Comparison of ENCODE assay signal across 1 cellular context in the genomic region with DNA sequence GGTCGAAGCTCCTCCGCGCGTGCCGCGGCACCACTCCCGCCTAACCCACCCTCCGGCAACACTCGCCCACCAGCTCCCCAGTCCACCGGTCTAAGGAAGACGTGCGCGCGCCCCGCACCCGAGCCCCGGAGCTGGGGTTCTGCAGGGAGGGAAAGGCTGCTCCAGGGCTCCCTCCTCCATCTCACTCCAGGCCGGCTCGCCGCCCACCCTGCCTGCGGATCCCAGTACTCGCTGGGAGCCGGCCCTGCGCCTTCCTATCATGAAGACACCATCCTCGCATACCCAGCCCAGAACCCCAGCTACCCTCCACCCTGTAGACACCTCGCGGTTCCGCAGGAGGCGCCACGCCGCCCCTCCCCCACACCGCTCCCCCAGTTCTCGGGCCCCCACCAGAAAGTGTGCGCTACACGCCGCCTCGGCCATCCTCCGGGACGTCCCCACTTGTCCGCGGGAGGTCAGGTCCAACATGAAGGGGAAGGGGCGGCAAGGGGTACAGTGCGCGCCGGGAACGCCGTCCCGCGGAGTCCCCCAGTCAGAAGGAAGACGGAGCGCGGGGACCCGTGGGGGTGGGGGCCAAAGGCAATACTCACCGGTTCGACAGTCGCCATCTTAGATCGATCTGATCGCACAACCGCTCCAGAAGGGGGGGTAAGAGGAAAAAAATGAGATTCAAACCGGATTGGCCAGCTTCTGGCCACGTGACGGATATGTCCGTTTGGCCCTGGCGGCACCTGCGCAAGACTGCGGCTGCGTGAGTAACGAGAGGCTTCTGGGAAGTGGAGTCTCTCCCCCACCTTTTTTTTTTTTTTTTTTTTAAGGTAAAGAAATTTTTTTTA.
TF ChIP-seq lines count a peak whose summit lies in the region.

A gene with protein sequence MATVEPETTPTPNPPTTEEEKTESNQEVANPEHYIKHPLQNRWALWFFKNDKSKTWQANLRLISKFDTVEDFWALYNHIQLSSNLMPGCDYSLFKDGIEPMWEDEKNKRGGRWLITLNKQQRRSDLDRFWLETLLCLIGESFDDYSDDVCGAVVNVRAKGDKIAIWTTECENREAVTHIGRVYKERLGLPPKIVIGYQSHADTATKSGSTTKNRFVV (minus strand): TSS at position 629 of the 836 bp plus-strand sequence. CDS start 21 bp downstream, at position 608.

TF ChIP-seq in HepG2, 621 proteins besides CTCF, POLR2A, EP300 and RAD21 (continued from another document and continues in another):
- TF ChIP-seq, protein P1, sequence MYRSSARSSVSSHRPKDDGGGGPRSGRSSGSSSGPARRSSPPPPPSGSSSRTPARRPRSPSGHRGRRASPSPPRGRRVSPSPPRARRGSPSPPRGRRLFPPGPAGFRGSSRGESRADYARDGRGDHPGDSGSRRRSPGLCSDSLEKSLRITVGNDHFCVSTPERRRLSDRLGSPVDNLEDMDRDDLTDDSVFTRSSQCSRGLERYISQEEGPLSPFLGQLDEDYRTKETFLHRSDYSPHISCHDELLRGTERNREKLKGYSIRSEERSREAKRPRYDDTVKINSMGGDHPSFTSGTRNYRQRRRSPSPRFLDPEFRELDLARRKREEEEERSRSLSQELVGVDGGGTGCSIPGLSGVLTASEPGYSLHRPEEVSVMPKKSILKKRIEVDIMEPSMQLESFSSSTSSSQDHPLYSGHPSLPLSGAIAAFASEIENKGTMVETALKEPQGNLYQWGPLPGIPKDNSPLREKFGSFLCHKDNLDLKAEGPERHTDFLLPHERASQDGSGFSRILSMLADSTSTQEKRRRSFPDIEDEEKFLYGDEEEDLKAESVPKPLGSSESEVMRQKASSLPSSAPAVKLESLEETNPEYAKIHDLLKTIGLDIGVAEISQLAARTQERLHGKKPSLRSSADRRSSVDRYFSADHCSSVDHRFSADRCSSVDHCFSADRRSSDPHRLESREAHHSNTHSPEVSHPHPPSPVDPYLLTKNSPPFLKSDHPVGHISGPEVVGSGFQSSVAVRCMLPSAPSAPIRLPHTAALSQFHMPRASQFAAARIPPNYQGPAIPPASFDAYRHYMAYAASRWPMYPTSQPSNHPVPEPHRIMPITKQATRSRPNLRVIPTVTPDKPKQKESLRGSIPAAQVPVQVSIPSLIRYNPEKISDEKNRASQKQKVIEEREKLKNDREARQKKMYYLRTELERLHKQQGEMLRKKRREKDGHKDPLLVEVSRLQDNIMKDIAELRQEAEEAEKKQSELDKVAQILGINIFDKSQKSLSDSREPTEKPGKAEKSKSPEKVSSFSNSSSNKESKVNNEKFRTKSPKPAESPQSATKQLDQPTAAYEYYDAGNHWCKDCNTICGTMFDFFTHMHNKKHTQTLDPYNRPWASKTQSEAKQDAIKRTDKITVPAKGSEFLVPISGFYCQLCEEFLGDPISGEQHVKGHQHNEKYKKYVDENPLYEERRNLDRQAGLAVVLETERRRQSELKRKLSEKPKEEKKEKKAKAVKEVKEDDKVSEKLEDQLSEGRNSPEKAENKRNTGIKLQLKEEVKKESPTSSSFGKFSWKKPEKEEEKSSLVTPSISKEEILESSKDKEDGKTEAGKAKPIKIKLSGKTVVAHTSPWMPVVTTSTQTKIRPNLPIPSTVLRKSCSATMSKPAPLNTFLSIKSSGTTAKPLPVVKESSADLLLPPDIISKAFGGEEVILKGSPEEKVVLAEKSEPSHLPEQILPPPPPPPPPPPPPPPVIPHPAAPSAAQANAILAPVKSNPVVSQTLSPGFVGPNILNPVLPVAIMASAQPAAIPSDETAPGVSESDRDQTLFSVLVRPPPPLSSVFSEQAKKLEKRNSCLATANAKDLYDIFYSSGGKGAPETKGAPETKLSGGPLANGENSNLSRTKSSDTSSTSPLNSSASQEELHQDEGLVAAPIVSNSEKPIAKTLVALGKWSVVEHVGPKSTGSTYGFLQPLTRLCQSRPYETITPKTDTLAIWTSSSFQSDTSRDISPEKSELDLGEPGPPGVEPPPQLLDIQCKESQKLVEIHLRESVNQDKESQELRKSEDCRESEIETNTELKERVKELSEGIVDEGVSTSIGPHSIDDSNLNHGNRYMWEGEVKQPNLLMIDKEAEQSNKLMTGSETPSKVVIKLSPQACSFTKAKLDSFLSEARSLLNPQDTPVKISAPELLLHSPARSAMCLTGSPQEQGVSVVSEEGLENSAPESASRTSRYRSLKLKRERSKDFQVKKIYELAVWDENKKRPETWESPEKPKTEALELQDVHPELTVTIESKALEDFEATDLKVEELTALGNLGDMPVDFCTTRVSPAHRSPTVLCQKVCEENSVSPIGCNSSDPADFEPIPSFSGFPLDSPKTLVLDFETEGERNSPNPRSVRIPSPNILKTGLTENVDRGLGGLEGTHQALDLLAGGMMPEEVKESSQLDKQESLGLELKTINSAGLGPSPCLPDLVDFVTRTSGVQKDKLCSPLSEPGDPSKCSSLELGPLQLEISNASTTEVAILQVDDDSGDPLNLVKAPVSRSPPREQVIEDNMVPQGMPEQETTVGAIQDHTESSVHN (CRISPR knock-in tag; IDR thresholded peaks at IDR 0.05): no peak
- TF ChIP-seq ASH2L (IDR thresholded peaks at IDR 0.05; ENCODE audit: insufficient read length, low read depth, low read length) (peak; percentile 83), PITX1 (CRISPR knock-in tag; IDR thresholded peaks at IDR 0.05) (peak; percentile 50; the same call in 1 of the 2 replicates), ATM (IDR thresholded peaks at IDR 0.05; ENCODE audit: borderline replicate concordance) (no peak), TGIF2 (CRISPR knock-in tag; IDR thresholded peaks at IDR 0.05) (no peak; the same call in 1 of the 2 replicates), GZF1 (CRISPR knock-in tag; IDR thresholded peaks at IDR 0.05) (peak; percentile 30; the same call in 1 of the 2 replicates), ZNF24 (IDR thresholded peaks at IDR 0.05) (no peak), SNAPC2 (CRISPR knock-in tag; IDR thresholded peaks at IDR 0.05) (peak; percentile 63), RFX3 (CRISPR knock-in tag; IDR thresholded peaks at IDR 0.05) (no peak), MBNL3 (CRISPR knock-in tag; conservative IDR thresholded peaks at IDR 0.05) (no peak), PLRG1 (conservative IDR thresholded peaks at IDR 0.05) (no peak), MTF1 (CRISPR knock-in tag; IDR thresholded peaks at IDR 0.05) (no peak), ZNF34 (CRISPR knock-in tag; IDR thresholded peaks at IDR 0.05; ENCODE audit: borderline replicate concordance) (0 out of 2 replicates have a peak, but pooled peaks have one; percentile 17), NFKB2 (CRISPR knock-in tag; IDR thresholded peaks at IDR 0.05; ENCODE audit: borderline replicate concordance) (peak; percentile 58; the same call in 1 of the 2 replicates), ZC3H13 (CRISPR knock-in tag; IDR thresholded peaks at IDR 0.05) (peak; percentile 4; the same call in 1 of the 2 replicates), ZNF337 (CRISPR knock-in tag; IDR thresholded peaks at IDR 0.05; ENCODE audit: borderline replicate concordance, low read depth) (no peak), RFXANK (CRISPR knock-in tag; IDR thresholded peaks at IDR 0.05) (no peak; the same call in 1 of the 2 replicates), ZBTB7B (CRISPR knock-in tag; IDR thresholded peaks at IDR 0.05) (no peak), TAF15 (IDR thresholded peaks at IDR 0.05; ENCODE audit: low read depth, low read length, poor library complexity, severe bottlenecking) (no peak)
- TF ChIP-seq, protein P2, sequence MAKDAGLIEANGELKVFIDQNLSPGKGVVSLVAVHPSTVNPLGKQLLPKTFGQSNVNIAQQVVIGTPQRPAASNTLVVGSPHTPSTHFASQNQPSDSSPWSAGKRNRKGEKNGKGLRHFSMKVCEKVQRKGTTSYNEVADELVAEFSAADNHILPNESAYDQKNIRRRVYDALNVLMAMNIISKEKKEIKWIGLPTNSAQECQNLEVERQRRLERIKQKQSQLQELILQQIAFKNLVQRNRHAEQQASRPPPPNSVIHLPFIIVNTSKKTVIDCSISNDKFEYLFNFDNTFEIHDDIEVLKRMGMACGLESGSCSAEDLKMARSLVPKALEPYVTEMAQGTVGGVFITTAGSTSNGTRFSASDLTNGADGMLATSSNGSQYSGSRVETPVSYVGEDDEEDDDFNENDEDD (CRISPR knock-in tag; IDR thresholded peaks at IDR 0.05; ENCODE audit: borderline replicate concordance): no peak
- TF ChIP-seq, protein P3, sequence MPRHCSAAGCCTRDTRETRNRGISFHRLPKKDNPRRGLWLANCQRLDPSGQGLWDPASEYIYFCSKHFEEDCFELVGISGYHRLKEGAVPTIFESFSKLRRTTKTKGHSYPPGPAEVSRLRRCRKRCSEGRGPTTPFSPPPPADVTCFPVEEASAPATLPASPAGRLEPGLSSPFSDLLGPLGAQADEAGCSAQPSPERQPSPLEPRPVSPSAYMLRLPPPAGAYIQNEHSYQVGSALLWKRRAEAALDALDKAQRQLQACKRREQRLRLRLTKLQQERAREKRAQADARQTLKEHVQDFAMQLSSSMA (CRISPR knock-in tag; IDR thresholded peaks at IDR 0.05): 0 out of 2 replicates have a peak, but pooled peaks have one; percentile 27
- TF ChIP-seq, protein P4, sequence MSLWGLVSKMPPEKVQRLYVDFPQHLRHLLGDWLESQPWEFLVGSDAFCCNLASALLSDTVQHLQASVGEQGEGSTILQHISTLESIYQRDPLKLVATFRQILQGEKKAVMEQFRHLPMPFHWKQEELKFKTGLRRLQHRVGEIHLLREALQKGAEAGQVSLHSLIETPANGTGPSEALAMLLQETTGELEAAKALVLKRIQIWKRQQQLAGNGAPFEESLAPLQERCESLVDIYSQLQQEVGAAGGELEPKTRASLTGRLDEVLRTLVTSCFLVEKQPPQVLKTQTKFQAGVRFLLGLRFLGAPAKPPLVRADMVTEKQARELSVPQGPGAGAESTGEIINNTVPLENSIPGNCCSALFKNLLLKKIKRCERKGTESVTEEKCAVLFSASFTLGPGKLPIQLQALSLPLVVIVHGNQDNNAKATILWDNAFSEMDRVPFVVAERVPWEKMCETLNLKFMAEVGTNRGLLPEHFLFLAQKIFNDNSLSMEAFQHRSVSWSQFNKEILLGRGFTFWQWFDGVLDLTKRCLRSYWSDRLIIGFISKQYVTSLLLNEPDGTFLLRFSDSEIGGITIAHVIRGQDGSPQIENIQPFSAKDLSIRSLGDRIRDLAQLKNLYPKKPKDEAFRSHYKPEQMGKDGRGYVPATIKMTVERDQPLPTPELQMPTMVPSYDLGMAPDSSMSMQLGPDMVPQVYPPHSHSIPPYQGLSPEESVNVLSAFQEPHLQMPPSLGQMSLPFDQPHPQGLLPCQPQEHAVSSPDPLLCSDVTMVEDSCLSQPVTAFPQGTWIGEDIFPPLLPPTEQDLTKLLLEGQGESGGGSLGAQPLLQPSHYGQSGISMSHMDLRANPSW (CRISPR knock-in tag; IDR thresholded peaks at IDR 0.05; ENCODE audit: borderline replicate concordance): no peak
- TF ChIP-seq, protein P5, sequence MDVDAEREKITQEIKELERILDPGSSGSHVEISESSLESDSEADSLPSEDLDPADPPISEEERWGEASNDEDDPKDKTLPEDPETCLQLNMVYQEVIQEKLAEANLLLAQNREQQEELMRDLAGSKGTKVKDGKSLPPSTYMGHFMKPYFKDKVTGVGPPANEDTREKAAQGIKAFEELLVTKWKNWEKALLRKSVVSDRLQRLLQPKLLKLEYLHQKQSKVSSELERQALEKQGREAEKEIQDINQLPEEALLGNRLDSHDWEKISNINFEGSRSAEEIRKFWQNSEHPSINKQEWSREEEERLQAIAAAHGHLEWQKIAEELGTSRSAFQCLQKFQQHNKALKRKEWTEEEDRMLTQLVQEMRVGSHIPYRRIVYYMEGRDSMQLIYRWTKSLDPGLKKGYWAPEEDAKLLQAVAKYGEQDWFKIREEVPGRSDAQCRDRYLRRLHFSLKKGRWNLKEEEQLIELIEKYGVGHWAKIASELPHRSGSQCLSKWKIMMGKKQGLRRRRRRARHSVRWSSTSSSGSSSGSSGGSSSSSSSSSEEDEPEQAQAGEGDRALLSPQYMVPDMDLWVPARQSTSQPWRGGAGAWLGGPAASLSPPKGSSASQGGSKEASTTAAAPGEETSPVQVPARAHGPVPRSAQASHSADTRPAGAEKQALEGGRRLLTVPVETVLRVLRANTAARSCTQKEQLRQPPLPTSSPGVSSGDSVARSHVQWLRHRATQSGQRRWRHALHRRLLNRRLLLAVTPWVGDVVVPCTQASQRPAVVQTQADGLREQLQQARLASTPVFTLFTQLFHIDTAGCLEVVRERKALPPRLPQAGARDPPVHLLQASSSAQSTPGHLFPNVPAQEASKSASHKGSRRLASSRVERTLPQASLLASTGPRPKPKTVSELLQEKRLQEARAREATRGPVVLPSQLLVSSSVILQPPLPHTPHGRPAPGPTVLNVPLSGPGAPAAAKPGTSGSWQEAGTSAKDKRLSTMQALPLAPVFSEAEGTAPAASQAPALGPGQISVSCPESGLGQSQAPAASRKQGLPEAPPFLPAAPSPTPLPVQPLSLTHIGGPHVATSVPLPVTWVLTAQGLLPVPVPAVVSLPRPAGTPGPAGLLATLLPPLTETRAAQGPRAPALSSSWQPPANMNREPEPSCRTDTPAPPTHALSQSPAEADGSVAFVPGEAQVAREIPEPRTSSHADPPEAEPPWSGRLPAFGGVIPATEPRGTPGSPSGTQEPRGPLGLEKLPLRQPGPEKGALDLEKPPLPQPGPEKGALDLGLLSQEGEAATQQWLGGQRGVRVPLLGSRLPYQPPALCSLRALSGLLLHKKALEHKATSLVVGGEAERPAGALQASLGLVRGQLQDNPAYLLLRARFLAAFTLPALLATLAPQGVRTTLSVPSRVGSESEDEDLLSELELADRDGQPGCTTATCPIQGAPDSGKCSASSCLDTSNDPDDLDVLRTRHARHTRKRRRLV (CRISPR knock-in tag; IDR thresholded peaks at IDR 0.05): no peak; the same call in 1 of the 2 replicates
- TF ChIP-seq, protein P6, sequence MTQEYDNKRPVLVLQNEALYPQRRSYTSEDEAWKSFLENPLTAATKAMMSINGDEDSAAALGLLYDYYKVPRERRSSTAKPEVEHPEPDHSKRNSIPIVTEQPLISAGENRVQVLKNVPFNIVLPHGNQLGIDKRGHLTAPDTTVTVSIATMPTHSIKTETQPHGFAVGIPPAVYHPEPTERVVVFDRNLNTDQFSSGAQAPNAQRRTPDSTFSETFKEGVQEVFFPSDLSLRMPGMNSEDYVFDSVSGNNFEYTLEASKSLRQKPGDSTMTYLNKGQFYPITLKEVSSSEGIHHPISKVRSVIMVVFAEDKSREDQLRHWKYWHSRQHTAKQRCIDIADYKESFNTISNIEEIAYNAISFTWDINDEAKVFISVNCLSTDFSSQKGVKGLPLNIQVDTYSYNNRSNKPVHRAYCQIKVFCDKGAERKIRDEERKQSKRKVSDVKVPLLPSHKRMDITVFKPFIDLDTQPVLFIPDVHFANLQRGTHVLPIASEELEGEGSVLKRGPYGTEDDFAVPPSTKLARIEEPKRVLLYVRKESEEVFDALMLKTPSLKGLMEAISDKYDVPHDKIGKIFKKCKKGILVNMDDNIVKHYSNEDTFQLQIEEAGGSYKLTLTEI (CRISPR knock-in tag; conservative IDR thresholded peaks at IDR 0.05): no peak
- TF ChIP-seq, protein P7, sequence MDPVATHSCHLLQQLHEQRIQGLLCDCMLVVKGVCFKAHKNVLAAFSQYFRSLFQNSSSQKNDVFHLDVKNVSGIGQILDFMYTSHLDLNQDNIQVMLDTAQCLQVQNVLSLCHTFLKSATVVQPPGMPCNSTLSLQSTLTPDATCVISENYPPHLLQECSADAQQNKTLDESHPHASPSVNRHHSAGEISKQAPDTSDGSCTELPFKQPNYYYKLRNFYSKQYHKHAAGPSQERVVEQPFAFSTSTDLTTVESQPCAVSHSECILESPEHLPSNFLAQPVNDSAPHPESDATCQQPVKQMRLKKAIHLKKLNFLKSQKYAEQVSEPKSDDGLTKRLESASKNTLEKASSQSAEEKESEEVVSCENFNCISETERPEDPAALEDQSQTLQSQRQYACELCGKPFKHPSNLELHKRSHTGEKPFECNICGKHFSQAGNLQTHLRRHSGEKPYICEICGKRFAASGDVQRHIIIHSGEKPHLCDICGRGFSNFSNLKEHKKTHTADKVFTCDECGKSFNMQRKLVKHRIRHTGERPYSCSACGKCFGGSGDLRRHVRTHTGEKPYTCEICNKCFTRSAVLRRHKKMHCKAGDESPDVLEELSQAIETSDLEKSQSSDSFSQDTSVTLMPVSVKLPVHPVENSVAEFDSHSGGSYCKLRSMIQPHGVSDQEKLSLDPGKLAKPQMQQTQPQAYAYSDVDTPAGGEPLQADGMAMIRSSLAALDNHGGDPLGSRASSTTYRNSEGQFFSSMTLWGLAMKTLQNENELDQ (CRISPR knock-in tag; IDR thresholded peaks at IDR 0.05; ENCODE audit: borderline replicate concordance): no peak
